Comparison of ENCODE assay signal across 30 cellular contexts in genomic region chr10:23046032-23046431, GRCh38.
"Had no signal": no experiment of that assay in that cellular context is flagged by ENCODE, and none has a peak within 500 bp of the region (broad histone marks: within the 10 kb centered on the region; RNA-seq: fewer than 3 reads in every experiment).

No MANE protein-coding gene starts in this region.

- ATAC-seq: activated CD4-positive, CD25-positive, alpha-beta regulatory T cell treated with anti-CD3 and anti-CD28 coated beads, Interleukin-2, amount 50 U/mL, for 24 hours; activated naive CD8-positive, alpha-beta T cell treated with anti-CD3 and anti-CD28 coated beads, Interleukin-2, amount 50 U/mL, for 24 hours; esophagus mucosa; heart left ventricle; left colon; naive thymus-derived CD8-positive, alpha-beta T cell; right cardiac atrium; T-helper 17 cell had no signal

- H3K4me3 Mint-ChIP-seq: activated naive CD4-positive, alpha-beta T cell treated with anti-CD3 and anti-CD28 coated beads, Interleukin-2, amount 10 ng/mL, durations not matched to agents 7 days and 5 days; activated naive CD8-positive, alpha-beta T cell treated with anti-CD3 and anti-CD28 coated beads, Interleukin-2, amount 50 U/mL, for 24 hours; activated T-helper 1 cell treated with anti-CD3 and anti-CD28 coated beads, Interleukin-12 subunit alpha, Interleukin-12 subunit beta, Interleukin-2, Interleukin-4 antibody, amounts not matched to agents 30 ng/mL and 10 ng/mL and 1 ng/mL, durations not matched to agents 14 hours and 24 hours and 36 hours; immature natural killer cell; naive thymus-derived CD8-positive, alpha-beta T cell; stimulated activated naive CD8-positive, alpha-beta T cell treated with anti-CD3 and anti-CD28 coated beads, Interleukin-15, Interleukin-2, amounts not matched to agents 100 ng/mL and 50 ng/mL, for 24 hours; T-helper 17 cell had no signal

- H3K27ac ChIP-seq: heart left ventricle, spleen, thoracic aorta, WERI-Rb-1 had no signal

- H3K4me1 Mint-ChIP-seq: activated naive CD4-positive, alpha-beta T cell treated with anti-CD3 and anti-CD28 coated beads, Interleukin-2, amount 10 ng/mL, durations not matched to agents 7 days and 5 days; activated naive CD8-positive, alpha-beta T cell treated with anti-CD3 and anti-CD28 coated beads, Interleukin-2, amount 50 U/mL, for 24 hours; immature natural killer cell; naive thymus-derived CD8-positive, alpha-beta T cell; T-helper 17 cell had no signal

- H3K27ac Mint-ChIP-seq: activated naive CD4-positive, alpha-beta T cell treated with anti-CD3 and anti-CD28 coated beads, Interleukin-2, amount 10 ng/mL, durations not matched to agents 7 days and 5 days; activated naive CD8-positive, alpha-beta T cell treated with anti-CD3 and anti-CD28 coated beads, Interleukin-2, amount 50 U/mL, for 24 hours; activated T-helper 1 cell treated with anti-CD3 and anti-CD28 coated beads, Interleukin-12 subunit alpha, Interleukin-12 subunit beta, Interleukin-2, Interleukin-4 antibody, amounts not matched to agents 30 ng/mL and 10 ng/mL and 1 ng/mL, durations not matched to agents 14 hours and 24 hours and 36 hours; immature natural killer cell; naive thymus-derived CD8-positive, alpha-beta T cell; stimulated activated naive CD8-positive, alpha-beta T cell treated with anti-CD3 and anti-CD28 coated beads, Interleukin-15, Interleukin-2, amounts not matched to agents 100 ng/mL and 50 ng/mL, for 24 hours; T-helper 17 cell had no signal

- H3K4me3 ChIP-seq: heart left ventricle, spleen, thoracic aorta had no signal

- H3K9me3 ChIP-seq: thoracic aorta had no signal

- H3K4me1 ChIP-seq: spleen had no signal

- H3K27me3 ChIP-seq: heart left ventricle had no signal

- H3K36me3 Mint-ChIP-seq: activated naive CD4-positive, alpha-beta T cell treated with anti-CD3 and anti-CD28 coated beads, Interleukin-2, amount 10 ng/mL, durations not matched to agents 7 days and 5 days; immature natural killer cell; naive thymus-derived CD8-positive, alpha-beta T cell had no signal

- H3K27me3 Mint-ChIP-seq: activated naive CD4-positive, alpha-beta T cell treated with anti-CD3 and anti-CD28 coated beads, Interleukin-2, amount 10 ng/mL, durations not matched to agents 7 days and 5 days had no signal

- DNase-seq: activated CD4-positive, alpha-beta T cell treated with anti-CD3 and anti-CD28 coated beads for 48 hours; activated CD4-positive, alpha-beta T cell treated with anti-CD3 and anti-CD28 coated beads, Interleukin-2, amount 50 U/mL, for 48 hours; activated CD8-positive, alpha-beta memory T cell treated with anti-CD3 and anti-CD28 coated beads for 24 hours; activated gamma-delta T cell; activated naive CD4-positive, alpha-beta T cell treated with anti-CD3 and anti-CD28 coated beads, Interleukin-2, amount 10 ng/mL, durations not matched to agents 7 days and 5 days; activated naive CD8-positive, alpha-beta T cell treated with anti-CD3 and anti-CD28 coated beads, Interleukin-2, amount 50 U/mL, for 24 hours; amygdala; caudate nucleus; cortex of kidney; foreskin fibroblast; heart left ventricle; hypothalamus; immature natural killer cell; kidney; left colon; midbrain; naive thymus-derived CD8-positive, alpha-beta T cell; posterior cingulate gyrus; right cardiac atrium; spleen; stimulated activated CD4-positive, alpha-beta T cell treated with anti-CD3 and anti-CD28 coated beads, Interleukin-4, amount 100 ng/mL, for 1 hour; T-helper 17 cell; T1000; trophoblast cell; WERI-Rb-1 had no signal

- H3K9me3 Mint-ChIP-seq: activated naive CD4-positive, alpha-beta T cell treated with anti-CD3 and anti-CD28 coated beads, Interleukin-2, amount 10 ng/mL, durations not matched to agents 7 days and 5 days; activated naive CD8-positive, alpha-beta T cell treated with anti-CD3 and anti-CD28 coated beads, Interleukin-2, amount 50 U/mL, for 24 hours; activated T-helper 1 cell treated with anti-CD3 and anti-CD28 coated beads, Interleukin-12 subunit alpha, Interleukin-12 subunit beta, Interleukin-2, Interleukin-4 antibody, amounts not matched to agents 30 ng/mL and 10 ng/mL and 1 ng/mL, durations not matched to agents 14 hours and 24 hours and 36 hours; immature natural killer cell; stimulated activated naive CD8-positive, alpha-beta T cell treated with anti-CD3 and anti-CD28 coated beads, Interleukin-15, Interleukin-2, amounts not matched to agents 100 ng/mL and 50 ng/mL, for 24 hours had no signal

- H3K36me3 ChIP-seq: heart left ventricle, spleen, thoracic aorta, WERI-Rb-1 had no signal
